ENCODE assay signal across 17 cellular contexts in the genomic region with DNA sequence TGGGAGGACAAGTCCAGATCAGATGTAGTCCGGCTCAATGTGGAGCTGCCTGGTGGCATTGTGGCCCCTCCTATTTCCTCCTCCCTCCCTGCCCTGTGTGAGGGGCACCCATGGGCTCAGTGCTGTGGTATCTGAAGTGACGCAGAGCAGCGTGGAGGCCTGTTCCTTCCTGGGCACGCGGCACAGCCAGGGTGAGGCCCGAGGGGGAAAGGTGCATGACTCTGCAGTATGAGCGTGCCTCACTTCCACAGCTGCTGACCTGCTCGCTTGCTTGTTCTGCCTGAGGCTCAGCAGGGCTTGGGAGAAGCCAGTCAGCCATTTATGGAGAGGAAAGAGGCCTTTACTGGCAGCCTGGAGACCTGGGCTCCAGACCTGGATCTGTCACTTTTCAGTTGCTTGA. TPM values are rescaled to one million over a fixed set of nuclear protein-coding genes. Genes with fewer than 3 reads are reported as not detected.
DNase-seq lines count a peak whose midpoint lies in the region; ATAC-seq and TF ChIP-seq lines count a peak whose summit lies in the region.
"Had no signal": no experiment of that assay in that cellular context is flagged by ENCODE, and none has a peak within 500 bp of the region (broad histone marks: within the 10 kb centered on the region; RNA-seq: fewer than 3 reads in every experiment).

No MANE protein-coding gene starts in this region.

- H3K27ac Mint-ChIP-seq in activated CD4-positive, alpha-beta memory T cell treated with anti-CD3 and anti-CD28 coated beads for 36 hours: no peak overlapping the region
- no peak overlapping the region for H3K27ac Mint-ChIP-seq in activated CD4-positive, alpha-beta memory T cell treated with anti-CD3 and anti-CD28 coated beads, Interleukin-2, amount 10 ng/mL, durations not matched to agents 7 days and 5 days
- no peak overlapping the region for H3K27ac Mint-ChIP-seq in stimulated activated naive B cell treated with anti-CD40 and anti-IgM and Interleukin-4, amounts not matched to agents 10 μg/mL and 1 μg/mL and 100 μg/mL, for 72 hours

- no peak overlapping the region for H3K4me3 Mint-ChIP-seq in activated CD4-positive, alpha-beta memory T cell treated with anti-CD3 and anti-CD28 coated beads for 36 hours
- no peak overlapping the region for H3K4me3 Mint-ChIP-seq in activated CD4-positive, alpha-beta memory T cell treated with anti-CD3 and anti-CD28 coated beads, Interleukin-2, amount 10 ng/mL, durations not matched to agents 7 days and 5 days
- no peak overlapping the region for H3K4me3 Mint-ChIP-seq in stimulated activated naive B cell treated with anti-CD40 and anti-IgM and Interleukin-4, amounts not matched to agents 10 μg/mL and 1 μg/mL and 100 μg/mL, for 72 hours

- TF ChIP-seq CTCF in foreskin keratinocyte (conservative IDR thresholded peaks at IDR 0.05): no peak

- H3K4me1 ChIP-seq in foreskin keratinocyte: peaks cover 10% of the 10 kb centered on the region
- H3K4me1 ChIP-seq: A549, HAP-1 had no signal

- H3K27me3 ChIP-seq in foreskin keratinocyte: no peaks in the 10 kb centered on the region

- peak; percentile 11 for DNase-seq in activated CD4-positive, alpha-beta memory T cell treated with anti-CD3 and anti-CD28 coated beads for 36 hours
- DNase-seq in activated CD4-positive, alpha-beta memory T cell treated with anti-CD3 and anti-CD28 coated beads, Interleukin-2, amount 10 ng/mL, durations not matched to agents 7 days and 5 days: no peak
- DNase-seq in MV-4-11 (lab: John Stamatoyannopoulos, UW): peak; percentile 7
- DNase-seq in foreskin keratinocyte: peak; percentile 66 to 84
- peak; percentile 1 for DNase-seq in stimulated activated naive B cell treated with anti-CD40 and anti-IgM and Interleukin-4, amounts not matched to agents 10 μg/mL and 1 μg/mL and 100 μg/mL, for 72 hours
- DNase-seq in occipital lobe (lab: John Stamatoyannopoulos, UW): no peak
- DNase-seq in NCI-H510A (lab: John Stamatoyannopoulos, UW): no peak
- DNase-seq in NCI-H2171 (lab: John Stamatoyannopoulos, UW): no peak
- DNase-seq: activated CD4-positive, alpha-beta T cell treated with anti-CD3 and anti-CD28 coated beads, Interleukin-2, amount 50 U/mL, for 1 hour; Calu3; KG1; NCI-H1930; NCI-H774 had no signal

- peak; percentile 90 for ATAC-seq in foreskin keratinocyte
- peak; percentile 49 to 76 for ATAC-seq in stimulated activated naive B cell treated with anti-CD40 and anti-IgM and Interleukin-4, amounts not matched to agents 10 μg/mL and 1 μg/mL and 100 μg/mL, for 72 hours (replicated peaks)
- ATAC-seq: A549 had no signal

- intact Hi-C loops in activated CD4-positive, alpha-beta memory T cell treated with anti-CD3 and anti-CD28 coated beads for 36 hours (cut with micrococcal nuclease): no loop called here

- no peaks in the 10 kb centered on the region for H3K36me3 Mint-ChIP-seq in activated CD4-positive, alpha-beta memory T cell treated with anti-CD3 and anti-CD28 coated beads for 36 hours
- H3K36me3 Mint-ChIP-seq in activated CD4-positive, alpha-beta memory T cell treated with anti-CD3 and anti-CD28 coated beads, Interleukin-2, amount 10 ng/mL, durations not matched to agents 7 days and 5 days (ENCODE audit: low read depth): no peaks in the 10 kb centered on the region
- H3K36me3 Mint-ChIP-seq in stimulated activated naive B cell treated with anti-CD40 and anti-IgM and Interleukin-4, amounts not matched to agents 10 μg/mL and 1 μg/mL and 100 μg/mL, for 72 hours: no peaks in the 10 kb centered on the region

- no peaks in the 10 kb centered on the region for H3K9me3 Mint-ChIP-seq in activated CD4-positive, alpha-beta memory T cell treated with anti-CD3 and anti-CD28 coated beads for 36 hours
- H3K9me3 Mint-ChIP-seq in activated CD4-positive, alpha-beta memory T cell treated with anti-CD3 and anti-CD28 coated beads, Interleukin-2, amount 10 ng/mL, durations not matched to agents 7 days and 5 days: no peaks in the 10 kb centered on the region
- H3K9me3 Mint-ChIP-seq in stimulated activated naive B cell treated with anti-CD40 and anti-IgM and Interleukin-4, amounts not matched to agents 10 μg/mL and 1 μg/mL and 100 μg/mL, for 72 hours: no peaks in the 10 kb centered on the region

- H3K27me3 Mint-ChIP-seq in activated CD4-positive, alpha-beta memory T cell treated with anti-CD3 and anti-CD28 coated beads for 36 hours: peaks cover 2% of the 10 kb centered on the region
- peaks cover 7% of the 10 kb centered on the region for H3K27me3 Mint-ChIP-seq in activated CD4-positive, alpha-beta memory T cell treated with anti-CD3 and anti-CD28 coated beads, Interleukin-2, amount 10 ng/mL, durations not matched to agents 7 days and 5 days
- no peaks in the 10 kb centered on the region for H3K27me3 Mint-ChIP-seq in stimulated activated naive B cell treated with anti-CD40 and anti-IgM and Interleukin-4, amounts not matched to agents 10 μg/mL and 1 μg/mL and 100 μg/mL, for 72 hours

- no peaks in the 10 kb centered on the region for H3K4me1 Mint-ChIP-seq in activated CD4-positive, alpha-beta memory T cell treated with anti-CD3 and anti-CD28 coated beads for 36 hours (ENCODE audit: low read depth)
- H3K4me1 Mint-ChIP-seq in activated CD4-positive, alpha-beta memory T cell treated with anti-CD3 and anti-CD28 coated beads, Interleukin-2, amount 10 ng/mL, durations not matched to agents 7 days and 5 days: peaks cover 1% of the 10 kb centered on the region
- H3K4me1 Mint-ChIP-seq in stimulated activated naive B cell treated with anti-CD40 and anti-IgM and Interleukin-4, amounts not matched to agents 10 μg/mL and 1 μg/mL and 100 μg/mL, for 72 hours: no peaks in the 10 kb centered on the region

- CTCF ChIA-PET in activated CD4-positive, alpha-beta memory T cell treated with anti-CD3 and anti-CD28 coated beads for 36 hours (lab: Charles Lee): no interaction called here
- CTCF ChIA-PET in activated CD4-positive, alpha-beta memory T cell treated with anti-CD3 and anti-CD28 coated beads, Interleukin-2, amount 10 ng/mL, durations not matched to agents 7 days and 5 days (lab: Charles Lee): no interaction called here

- H3K27ac ChIP-seq in foreskin keratinocyte: peak overlapping the region; percentile 62
- H3K27ac ChIP-seq: A549 had no signal

- POLR2A ChIA-PET in activated CD4-positive, alpha-beta memory T cell treated with anti-CD3 and anti-CD28 coated beads for 36 hours (lab: Charles Lee): no interaction called here
- POLR2A ChIA-PET in activated CD4-positive, alpha-beta memory T cell treated with anti-CD3 and anti-CD28 coated beads, Interleukin-2, amount 10 ng/mL, durations not matched to agents 7 days and 5 days (lab: Charles Lee): no interaction called here

RNA-seq across cellular contexts. Expression of a gene that starts 11.7 kb away (rescaled TPM):
- total RNA-seq in activated CD4-positive, alpha-beta memory T cell treated with anti-CD3 and anti-CD28 coated beads for 36 hours: not detected
- not detected for total RNA-seq in activated CD4-positive, alpha-beta memory T cell treated with anti-CD3 and anti-CD28 coated beads, Interleukin-2, amount 10 ng/mL, durations not matched to agents 7 days and 5 days
- total RNA-seq in foreskin keratinocyte: not detected in 2 replicates
- polyA plus RNA-seq in foreskin keratinocyte: not detected in 2 replicates
- not detected for total RNA-seq in occipital lobe
- total RNA-seq: Calu3; kidney epithelial cell; T-helper 2 cell treated with Interferon-gamma antibody and Interleukin-4, amounts not matched to agents 100 ng/mL and 5 ng/mL, for 36 hours had no signal
- polyA plus RNA-seq: A549 had no signal

RNA-seq across cellular contexts. Expression of a gene that starts 45.7 kb away (rescaled TPM):
- total RNA-seq in activated CD4-positive, alpha-beta memory T cell treated with anti-CD3 and anti-CD28 coated beads for 36 hours: not detected
- total RNA-seq in activated CD4-positive, alpha-beta memory T cell treated with anti-CD3 and anti-CD28 coated beads, Interleukin-2, amount 10 ng/mL, durations not matched to agents 7 days and 5 days: not detected
- total RNA-seq in foreskin keratinocyte (not detected in 2 replicates), occipital lobe (0.94 TPM)
- polyA plus RNA-seq in foreskin keratinocyte: not detected in 2 replicates
- total RNA-seq: Calu3; kidney epithelial cell; T-helper 2 cell treated with Interferon-gamma antibody and Interleukin-4, amounts not matched to agents 100 ng/mL and 5 ng/mL, for 36 hours had no signal
- polyA plus RNA-seq: A549 had no signal

Comparison
In these comparisons a context has a peak if more than half of its experiments do, and no peak if none do; other contexts are left out.
1. DNase-seq: peak in activated CD4-positive, alpha-beta memory T cell treated with anti-CD3 and anti-CD28 coated beads for 36 hours (single experiment), MV-4-11 (single experiment), foreskin keratinocyte (2 of 2) and stimulated activated naive B cell treated with anti-CD40 and anti-IgM and Interleukin-4, amounts not matched to agents 10 μg/mL and 1 μg/mL and 100 μg/mL, for 72 hours (single experiment); none in activated CD4-positive, alpha-beta memory T cell treated with anti-CD3 and anti-CD28 coated beads, Interleukin-2, amount 10 ng/mL, durations not matched to agents 7 days and 5 days (single experiment), occipital lobe (single experiment), NCI-H510A (single experiment) and NCI-H2171 (single experiment).